13 cellular contexts compared by ENCODE assay signal in the genomic region with DNA sequence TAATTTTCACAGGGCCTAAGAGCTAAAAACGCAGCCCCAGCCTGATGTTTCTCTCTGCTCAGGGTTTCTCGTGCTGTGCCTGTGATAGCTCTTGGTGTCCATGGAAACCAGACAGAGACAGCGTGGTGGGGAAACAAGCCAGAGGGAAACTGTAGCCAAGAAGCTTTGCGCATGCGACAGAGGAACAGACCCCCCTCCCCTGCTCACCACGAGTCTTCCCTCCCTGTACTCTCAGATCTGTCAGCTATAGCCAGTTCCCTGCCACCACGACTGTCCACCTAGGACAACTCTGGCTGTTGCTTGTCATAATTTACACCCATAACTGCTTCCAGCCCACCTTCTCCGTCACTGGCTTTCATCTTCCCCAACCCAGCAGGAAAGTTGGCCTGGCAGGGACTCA. TPM values are rescaled to one million over a fixed set of nuclear protein-coding genes. Genes with fewer than 3 reads are reported as not detected.
DNase-seq lines count a peak whose midpoint lies in the region; ATAC-seq and TF ChIP-seq lines count a peak whose summit lies in the region.
"Had no signal": no experiment of that assay in that cellular context is flagged by ENCODE, and none has a peak within 500 bp of the region (broad histone marks: within the 10 kb centered on the region; RNA-seq: fewer than 3 reads in every experiment).

No MANE protein-coding gene starts in this region.

- DNase-seq in NCI-H524 (lab: John Stamatoyannopoulos, UW) (peak; percentile 8 to 33), NCI-H524 treated with DMSO at 0.1 percent for 48 hours (lab: John Stamatoyannopoulos, UW) (no peak), ureter (ENCODE audit: low spot score) (peak; percentile 51), iPS-NIHi11 (ENCODE audit: low spot score) (no peak)
- DNase-seq: HCEC 1CT, KG1, T-helper 9 cell, upper lobe of right lung had no signal

- no peaks in the 10 kb centered on the region for H3K9me3 Mint-ChIP-seq in brain
- H3K9me3 Mint-ChIP-seq: activated naive CD4-positive, alpha-beta T cell treated with anti-CD3 and anti-CD28 coated beads, Interleukin-2, amount 50 U/mL, for 72 hours had no signal

- H3K27me3 Mint-ChIP-seq in brain: peaks cover 3% of the 10 kb centered on the region

- peaks cover 10% of the 10 kb centered on the region for H3K36me3 Mint-ChIP-seq in brain
- H3K36me3 Mint-ChIP-seq: activated naive CD4-positive, alpha-beta T cell treated with anti-CD3 and anti-CD28 coated beads, Interleukin-2, amount 50 U/mL, for 72 hours had no signal

- H3K4me3 Mint-ChIP-seq in brain: peak overlapping the region; percentile 41 to 79 (median 67)

- no peaks in the 10 kb centered on the region for H3K27me3 ChIP-seq in layer of hippocampus (ENCODE audit: control insufficient read depth, insufficient read depth, low read length)
- H3K27me3 ChIP-seq: upper lobe of right lung had no signal

- TF ChIP-seq CTCF in brain (conservative IDR thresholded peaks at IDR 0.05): no peak

- ATAC-seq in GM21825 (IDR thresholded peaks at IDR 0.05; ENCODE audit: unreplicated experiment): no peak
- no peak for ATAC-seq in GM21423 (IDR thresholded peaks at IDR 0.05; ENCODE audit: unreplicated experiment)
- ATAC-seq: activated naive CD4-positive, alpha-beta T cell treated with anti-CD3 and anti-CD28 coated beads, Interleukin-2, amount 50 U/mL, for 72 hours; upper lobe of right lung had no signal

- peak overlapping the region; percentile 66 for H3K27ac ChIP-seq in layer of hippocampus (ENCODE audit: low read depth, low read length)
- H3K27ac ChIP-seq: upper lobe of right lung had no signal

- peaks cover 26% of the 10 kb centered on the region for H3K4me1 Mint-ChIP-seq in brain

- H3K27ac Mint-ChIP-seq in brain: peak overlapping the region; percentile 78 to 95 (median 90)
- H3K27ac Mint-ChIP-seq: activated naive CD4-positive, alpha-beta T cell treated with anti-CD3 and anti-CD28 coated beads, Interleukin-2, amount 50 U/mL, for 72 hours had no signal

RNA-seq across cellular contexts. Expression of a gene that starts 13.2 kb away (rescaled TPM):
- polyA plus RNA-seq in brain (ENCODE audit: insufficient read depth, low read depth, low replicate concordance): 4.0 TPM
- 14.6 TPM for total RNA-seq in ureter

RNA-seq across cellular contexts. Expression of a gene that starts 57.0 kb away (rescaled TPM):
- 23.8 TPM for polyA plus RNA-seq in brain (ENCODE audit: insufficient read depth, low read depth, low replicate concordance)
- total RNA-seq in ureter: 1.0 TPM

Comparison
In these comparisons a context has a peak if more than half of its experiments do, and no peak if none do; other contexts are left out.
1. DNase-seq: peak in NCI-H524 (2 of 2) and ureter (single experiment); none in NCI-H524 treated with DMSO at 0.1 percent for 48 hours (single experiment) and iPS-NIHi11 (single experiment).